In the genomic region with DNA sequence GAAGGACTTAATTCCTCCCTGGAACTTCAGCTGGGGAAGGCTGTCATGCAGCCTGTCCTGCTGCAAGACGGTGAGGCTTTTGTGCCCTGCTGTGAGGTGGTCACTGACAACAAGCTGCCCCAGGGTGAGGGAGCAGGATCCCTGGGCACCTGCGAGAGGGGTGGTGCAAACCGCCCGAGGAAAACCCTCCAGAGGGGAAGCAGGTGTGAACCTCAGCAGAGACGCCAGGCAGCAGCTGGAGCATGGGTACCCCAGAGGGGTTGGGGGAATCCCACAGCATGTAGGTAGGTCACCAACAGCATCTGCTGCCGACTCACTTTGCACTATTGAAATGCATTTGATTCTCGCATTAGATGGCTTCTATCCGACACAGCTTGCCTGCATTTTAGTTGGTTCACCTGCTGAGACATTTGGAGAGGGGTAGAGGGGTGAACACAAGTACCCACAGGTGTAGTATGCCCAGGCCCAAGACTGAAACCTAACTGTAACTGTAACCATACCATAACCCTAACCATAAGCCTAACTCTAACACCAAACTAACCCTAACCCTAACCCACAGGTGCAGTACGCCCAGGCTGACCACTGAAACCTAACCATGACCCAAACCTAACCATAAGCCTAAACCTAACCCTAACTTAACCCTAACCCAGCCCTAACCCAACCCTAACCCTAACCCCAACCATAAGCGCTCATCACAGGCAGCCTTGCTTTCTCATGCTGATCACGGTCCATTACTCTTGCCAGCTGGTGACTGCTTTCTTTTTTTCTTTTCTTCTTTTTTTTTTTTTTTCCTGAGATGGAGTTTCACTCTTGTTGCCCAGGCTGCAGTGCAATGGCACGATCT, we compare ENCODE assay signal across 18 cellular contexts.
DNase-seq lines count a peak whose midpoint lies in the region; TF ChIP-seq lines count a peak whose summit lies in the region.
"Had no signal": no experiment of that assay in that cellular context is flagged by ENCODE, and none has a peak within 500 bp of the region (broad histone marks: within the 10 kb centered on the region; RNA-seq: fewer than 3 reads in every experiment).

No MANE protein-coding gene starts in this region.

- H3K27me3 ChIP-seq in BLaER1 (no peaks in the 10 kb centered on the region), OCI-LY3 (ENCODE audit: low read depth, low read length) (peaks cover 19% of the 10 kb centered on the region), smooth muscle cell (ENCODE audit: low read depth) (peaks cover 24% of the 10 kb centered on the region)
- H3K27me3 ChIP-seq in effector memory CD4-positive, alpha-beta T cell (replicated peaks; ENCODE audit: control insufficient read depth, insufficient read depth, low read length, poor library complexity, severe bottlenecking): peaks cover 7% of the 10 kb centered on the region
- H3K27me3 ChIP-seq: ascending aorta had no signal

- no peak overlapping the region for H3K9ac ChIP-seq in BLaER1
- H3K9ac ChIP-seq in OCI-LY3 (ENCODE audit: low read length): no peak overlapping the region
- no peak overlapping the region for H3K9ac ChIP-seq in smooth muscle cell (ENCODE audit: low read depth)

- H2AFZ ChIP-seq in OCI-LY3 (ENCODE audit: low read depth, low read length) (no peak overlapping the region), smooth muscle cell (ENCODE audit: low read depth) (no peak overlapping the region)

- H3K4me2 ChIP-seq in BLaER1 (peak overlapping the region; percentile 76), OCI-LY3 (ENCODE audit: low read length) (peak overlapping the region; percentile 14; the same call in 1 of the 2 replicates), smooth muscle cell (no peak overlapping the region)

- H3K27ac ChIP-seq in BLaER1: no peak overlapping the region
- H3K27ac ChIP-seq in OCI-LY3 (ENCODE audit: low read length): no peak overlapping the region
- H3K27ac ChIP-seq in smooth muscle cell (ENCODE audit: low read depth): no peak overlapping the region
- no peak overlapping the region for H3K27ac ChIP-seq in effector memory CD4-positive, alpha-beta T cell (ENCODE audit: insufficient read depth, low read length, poor library complexity, severe bottlenecking)
- H3K27ac ChIP-seq: ascending aorta, prostate gland had no signal

- whole genome bisulfite sequencing in smooth muscle cell (ENCODE audit: low lambda C conversion rate): 69% methylated on average over 12 of the region's 12 CpGs

- H3K4me1 ChIP-seq in BLaER1: peaks cover 65% of the 10 kb centered on the region
- H3K4me1 ChIP-seq in OCI-LY3 (ENCODE audit: low read length): peaks cover 9% of the 10 kb centered on the region
- H3K4me1 ChIP-seq in smooth muscle cell (ENCODE audit: low read depth): no peaks in the 10 kb centered on the region
- H3K4me1 ChIP-seq in effector memory CD4-positive, alpha-beta T cell (ENCODE audit: control insufficient read depth, insufficient read depth, low read length, poor library complexity, severe bottlenecking): no peaks in the 10 kb centered on the region
- H3K4me1 ChIP-seq: ascending aorta, prostate gland had no signal

- no peaks in the 10 kb centered on the region for H3F3A ChIP-seq in smooth muscle cell (ENCODE audit: low read depth)

- DNase-seq in GM20000 (ENCODE audit: low spot score) (peak; percentile 28), left kidney (ENCODE audit: low read depth, low spot score) (peak; percentile 51), NCI-H69 (lab: John Stamatoyannopoulos, UW) (no peak), smooth muscle cell (lab: John Stamatoyannopoulos, UW; ENCODE audit: unreplicated experiment) (no peak), C1 segment of cervical spinal cord (lab: John Stamatoyannopoulos, UW) (no peak)
- no peak for DNase-seq in effector memory CD4-positive, alpha-beta T cell
- DNase-seq: Calu3, cerebellar nuclear complex, EL, MV-4-11, NCI-H187, NCI-H226, NCI-H82, substantia nigra had no signal

- H4K20me1 ChIP-seq in BLaER1 (no peaks in the 10 kb centered on the region), OCI-LY3 (ENCODE audit: insufficient read depth, low read length) (no peaks in the 10 kb centered on the region), smooth muscle cell (ENCODE audit: low read depth) (no peaks in the 10 kb centered on the region)

- H3K36me3 ChIP-seq in BLaER1: no peaks in the 10 kb centered on the region
- H3K36me3 ChIP-seq in OCI-LY3 (replicated peaks; ENCODE audit: low read depth, low read length): no peaks in the 10 kb centered on the region
- H3K36me3 ChIP-seq in smooth muscle cell (ENCODE audit: low read depth): no peaks in the 10 kb centered on the region
- no peaks in the 10 kb centered on the region for H3K36me3 ChIP-seq in effector memory CD4-positive, alpha-beta T cell (ENCODE audit: control insufficient read depth, insufficient read depth, low read length)
- H3K36me3 ChIP-seq: ascending aorta, prostate gland had no signal

- no peak overlapping the region for H3K4me3 ChIP-seq in BLaER1
- H3K4me3 ChIP-seq in OCI-LY3 (ENCODE audit: low read length): no peak overlapping the region
- H3K4me3 ChIP-seq in smooth muscle cell: no peak overlapping the region
- H3K4me3 ChIP-seq in effector memory CD4-positive, alpha-beta T cell (ENCODE audit: insufficient read depth, low read depth, low read length, poor library complexity, severe bottlenecking): no peak overlapping the region
- H3K4me3 ChIP-seq: ascending aorta, prostate gland had no signal

- H3K79me2 ChIP-seq in OCI-LY3 (ENCODE audit: low read length) (no peaks in the 10 kb centered on the region), smooth muscle cell (ENCODE audit: low read depth) (no peaks in the 10 kb centered on the region)

- H3K9me3 ChIP-seq in BLaER1 (no peaks in the 10 kb centered on the region), OCI-LY3 (ENCODE audit: insufficient read depth, low read length) (no peaks in the 10 kb centered on the region), smooth muscle cell (replicated peaks; ENCODE audit: low read depth) (no peaks in the 10 kb centered on the region)
- no peaks in the 10 kb centered on the region for H3K9me3 ChIP-seq in effector memory CD4-positive, alpha-beta T cell (ENCODE audit: control insufficient read depth, low read length)
- H3K9me3 ChIP-seq: ascending aorta, prostate gland had no signal

- no peak for TF ChIP-seq CTCF in GM20000 (IDR thresholded peaks at IDR 0.05; ENCODE audit: extremely low read depth, missing control alignments)
- TF ChIP-seq CTCF in OCI-LY3 (IDR thresholded peaks at IDR 0.05; ENCODE audit: low read depth, low read length): no peak
- TF ChIP-seq CTCF in smooth muscle cell (IDR thresholded peaks at IDR 0.05; ENCODE audit: borderline replicate concordance, insufficient read depth, poor library complexity, severe bottlenecking): no peak

Comparison
In these comparisons a context has a peak if more than half of its experiments do, and no peak if none do; other contexts are left out.
1. DNase-seq: peak in GM20000 (single experiment) and left kidney (single experiment); none in NCI-H69 (single experiment), smooth muscle cell (single experiment), effector memory CD4-positive, alpha-beta T cell (0 of 3) and C1 segment of cervical spinal cord (0 of 14).